In genomic region chr1:176167210-176167609, GRCh38 we compare ENCODE assay signal across 2 cellular contexts.
A peak's percentile ranks its signal among the peaks of the same experiment; 100 is the strongest.
TF ChIP-seq lines count a peak whose summit lies in the region.

No MANE protein-coding gene starts in this region.

TF ChIP-seq in HepG2, 621 proteins besides CTCF, POLR2A, EP300 and RAD21:
- TF ChIP-seq PBX3 (CRISPR knock-in tag; IDR thresholded peaks at IDR 0.05; ENCODE audit: borderline replicate concordance) = no peak
- TF ChIP-seq RCOR2 (CRISPR knock-in tag; IDR thresholded peaks at IDR 0.05) = no peak
- no peak for TF ChIP-seq CEBPB (IDR thresholded peaks at IDR 0.05; ENCODE audit: borderline replicate concordance, low read depth, low read length)
- no peak for TF ChIP-seq BRD4 (CRISPR knock-in tag; IDR thresholded peaks at IDR 0.05)
- no peak for TF ChIP-seq MTERF4 (CRISPR knock-in tag; IDR thresholded peaks at IDR 0.05)
- peak; percentile 60; the same call in 1 of the 2 replicates for TF ChIP-seq ZKSCAN1 (IDR thresholded peaks at IDR 0.05; ENCODE audit: low read length)
- peak; percentile 80 for TF ChIP-seq ZNF24 (IDR thresholded peaks at IDR 0.05)

TF ChIP-seq in GM12878, 131 proteins besides CTCF, POLR2A, EP300 and RAD21:
- peak; percentile 93 for TF ChIP-seq ZNF24 (IDR thresholded peaks at IDR 0.05)
- TF ChIP-seq SMAD5 (IDR thresholded peaks at IDR 0.05; ENCODE audit: low read depth) = no peak
TF ChIP-seq in GM12878: peak in this region for 1.
